ENCODE assay signal across 8 cellular contexts in the genomic region with DNA sequence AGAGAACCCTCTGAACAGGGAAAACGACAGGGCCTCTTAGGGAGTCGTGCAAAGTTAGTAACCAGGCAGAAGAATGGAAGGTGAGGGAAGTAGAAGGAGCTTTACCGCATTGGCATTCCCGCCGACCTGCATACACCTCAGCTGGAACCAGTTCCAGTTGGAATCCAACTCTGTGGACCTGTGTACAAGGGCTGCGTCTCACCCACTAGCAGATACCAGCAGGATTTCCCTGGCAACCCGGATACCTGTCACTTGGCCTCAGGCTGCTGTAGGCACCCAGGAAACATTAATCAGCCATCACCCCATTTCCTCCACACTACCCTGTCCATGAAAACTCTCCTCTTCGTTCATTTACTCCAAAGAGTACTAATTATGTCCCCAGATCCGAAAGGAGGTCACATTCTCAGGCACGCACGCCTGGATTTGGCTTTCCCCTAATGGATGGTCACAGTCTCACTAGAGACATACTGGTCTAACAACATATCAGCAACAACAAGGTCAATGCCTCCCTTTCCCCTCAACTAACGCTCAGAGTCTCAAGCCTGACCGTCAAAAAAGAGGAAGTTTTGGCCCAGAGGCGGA. TPM values are rescaled to one million over a fixed set of nuclear protein-coding genes. Genes with fewer than 3 reads are reported as not detected.
DNase-seq lines count a peak whose midpoint lies in the region; ATAC-seq and TF ChIP-seq lines count a peak whose summit lies in the region.

No MANE protein-coding gene starts in this region.

- intact Hi-C loops in IMR-90 (cut with micrococcal nuclease) (loop anchor here (2.0 kb wide), 1 partner anchor 59 kb away; no protein-coding TSS in a partner anchor), ascending aorta (cut with DNase I) (loop anchor here (2.0 to 5.0 kb wide), 3 partner anchors 179 to 251 kb away; partner anchors contain the start of genes PSMC3 and SLC39A13)

- CTCF ChIA-PET in IMR-90 (lab: Yijun Ruan, JAX): no interaction called here

- peak overlapping the region; percentile 100 for H2AK9ac ChIP-seq in IMR-90 (replicated peaks; ENCODE audit: low read depth, low read length, poor library complexity)

- H3K4me3 ChIP-seq in IMR-90 (ENCODE audit: insufficient read depth, low read depth, low read length): peak overlapping the region; percentile 92
- H3K4me3 ChIP-seq in ascending aorta: peak overlapping the region; percentile 98 to 99
- peak overlapping the region; percentile 72 to 100 for H3K4me3 ChIP-seq in mesenchymal stem cell (ENCODE audit: insufficient read depth in 1 of 2, low read depth in 1 of 2, low read length in 2 of 2)

- POLR2A ChIA-PET in IMR-90 (lab: Charles Lee; ENCODE audit: unreplicated experiment): no interaction called here

- H2AK5ac ChIP-seq in IMR-90 (ENCODE audit: low read depth, low read length) (peak overlapping the region; percentile 98), mesenchymal stem cell (ENCODE audit: low read length, severe bottlenecking) (peak overlapping the region; percentile 6)

- no peak overlapping the region for H2BK12ac ChIP-seq in mesenchymal stem cell (ENCODE audit: low read length in 2 of 2)

- H3K14ac ChIP-seq in IMR-90 (replicated peaks; ENCODE audit: low read depth, low read length) (peak overlapping the region; percentile 98), mesenchymal stem cell (ENCODE audit: low read length in 2 of 2) (peak overlapping the region in 1 of 2 experiments; percentile 9)

- H3K27ac ChIP-seq in 22Rv1 (peak overlapping the region; percentile 92), IMR-90 (ENCODE audit: insufficient read depth, low read length) (peak overlapping the region; percentile 97), ascending aorta (peak overlapping the region; percentile 98 to 99), mesenchymal stem cell (ENCODE audit: low read length, poor library complexity, severe bottlenecking) (no peak overlapping the region)

- H4K5ac ChIP-seq in IMR-90 (ENCODE audit: low read depth, low read length): peak overlapping the region; percentile 86

- H3K4me1 ChIP-seq in IMR-90 (ENCODE audit: control insufficient read depth, insufficient read depth, low read length) (peaks cover 9% of the 10 kb centered on the region), ascending aorta (peaks cover 15 to 33% of the 10 kb centered on the region in 2 donors), mesenchymal stem cell (ENCODE audit: control insufficient read depth, insufficient read depth, low read depth, low read length) (peaks cover 13% of the 10 kb centered on the region)

- no TSS peak for BruUV-seq in IMR-90 (replicated peaks; lab: Mats Ljungman, UMichigan)

- dilution Hi-C loops in IMR-90 (cut with HindIII; ENCODE audit: low sequenced_read_pairs, unreplicated experiment): no loop called here

- H4K20me1 ChIP-seq in IMR-90 (ENCODE audit: insufficient read depth, low read length): peaks cover 20% of the 10 kb centered on the region

- no peaks in the 10 kb centered on the region for H3K27me3 ChIP-seq in IMR-90 (ENCODE audit: control insufficient read depth, insufficient read depth, low read length)
- no peaks in the 10 kb centered on the region for H3K27me3 ChIP-seq in ascending aorta
- H3K27me3 ChIP-seq in mesenchymal stem cell (ENCODE audit: control insufficient read depth in 1 of 2, insufficient read depth in 1 of 2, low read length in 2 of 2): no peaks in the 10 kb centered on the region

- H3K56ac ChIP-seq in IMR-90 (ENCODE audit: extremely low read depth, insufficient read depth, low read length): peak overlapping the region; percentile 58; the same call in 1 of the 2 replicates

- no peak overlapping the region for H2BK20ac ChIP-seq in IMR-90 (ENCODE audit: low read depth, low read length)

- H3K18ac ChIP-seq in IMR-90 (ENCODE audit: low read depth, low read length) (no peak overlapping the region), mesenchymal stem cell (ENCODE audit: low read depth in 1 of 2, low read length in 2 of 2) (peak overlapping the region in 1 of 2 experiments; percentile 7)

- peak overlapping the region; percentile 97 for H3K9ac ChIP-seq in IMR-90 (ENCODE audit: low read depth, low read length)
- peak overlapping the region; percentile 100 for H3K9ac ChIP-seq in mesenchymal stem cell (ENCODE audit: low read length)

- H2BK5ac ChIP-seq in IMR-90 (ENCODE audit: low read depth, low read length, poor library complexity, severe bottlenecking) (peak overlapping the region; percentile 87), mesenchymal stem cell (ENCODE audit: low read depth, low read length, poor library complexity, severe bottlenecking) (no peak overlapping the region)

- 61% methylated on average over 9 of the region's 14 CpGs; no CpG with 5 or more reads in 1 of the 2 experiments for WGBS in IMR-90 (ENCODE audit: extremely low coverage in 2 of 2, insufficient read length in 1 of 2), 2 experiments
- 53% methylated on average over 14 of the region's 14 CpGs for WGBS in mesenchymal stem cell

- H4K8ac ChIP-seq in IMR-90 (ENCODE audit: low read depth in 2 of 2, low read length in 2 of 2): peak overlapping the region; percentile 97 to 98
- peak overlapping the region; percentile 62 for H4K8ac ChIP-seq in mesenchymal stem cell (ENCODE audit: low read length)

- H2AFZ ChIP-seq in IMR-90 (replicated peaks; ENCODE audit: low read length, poor library complexity) (peak overlapping the region; percentile 98), mesenchymal stem cell (ENCODE audit: low read depth, low read length) (no peak overlapping the region)

- H3K36me3 ChIP-seq in IMR-90 (ENCODE audit: control insufficient read depth, insufficient read depth, low read length) (peaks cover 54% of the 10 kb centered on the region), ascending aorta (peaks cover 41 to 59% of the 10 kb centered on the region in 2 donors), mesenchymal stem cell (ENCODE audit: control insufficient read depth in 1 of 2, insufficient read depth in 2 of 2, low read depth in 1 of 2, low read length in 2 of 2) (peaks cover 57 to 67% of the 10 kb centered on the region in 2 experiments)

- no peak for TF ChIP-seq POLR2A in IMR-90 (IDR thresholded peaks at IDR 0.05; ENCODE audit: low read depth, low read length)

- H3K79me1 ChIP-seq in IMR-90 (ENCODE audit: low read depth in 1 of 2, low read length in 2 of 2): peaks cover 17 to 63% of the 10 kb centered on the region in 2 experiments
- H3K79me1 ChIP-seq in mesenchymal stem cell (replicated peaks; ENCODE audit: low read length, poor library complexity, severe bottlenecking): peaks cover 24% of the 10 kb centered on the region

- ATAC-seq in IMR-90 (ENCODE audit: low read depth) (no peak), HG03460 (IDR thresholded peaks at IDR 0.05; ENCODE audit: unreplicated experiment) (no peak), GM19452 (IDR thresholded peaks at IDR 0.05; ENCODE audit: unreplicated experiment) (no peak)

- no peak for TF ChIP-seq RAD21 in IMR-90 (IDR thresholded peaks at IDR 0.05; ENCODE audit: low read length)

- H3K4me2 ChIP-seq in IMR-90 (ENCODE audit: low read depth, low read length) (peak overlapping the region; percentile 99), mesenchymal stem cell (ENCODE audit: low read length, poor library complexity, severe bottlenecking) (peak overlapping the region; percentile 90)

- no peak for TF ChIP-seq CTCF in 22Rv1 (IDR thresholded peaks at IDR 0.05)
- no peak for TF ChIP-seq CTCF in IMR-90 (conservative IDR thresholded peaks at IDR 0.05; ENCODE audit: low read depth, low read length)
- no peak for TF ChIP-seq CTCF in ascending aorta (IDR thresholded peaks at IDR 0.05)

- H2BK120ac ChIP-seq in IMR-90 (ENCODE audit: low read depth, low read length): no peak overlapping the region
- no peak overlapping the region for H2BK120ac ChIP-seq in mesenchymal stem cell (ENCODE audit: low read depth, low read length)

- DNase-seq in IMR-90 (no peak), ascending aorta (ENCODE audit: low spot score in 2 of 2) (no peak), mesenchymal stem cell (no peak), NCI-H2227 treated with DMSO at 0.1 percent for 48 hours (lab: John Stamatoyannopoulos, UW) (no peak), NCI-H524 (lab: John Stamatoyannopoulos, UW) (no peak)

- H4K91ac ChIP-seq in IMR-90 (ENCODE audit: insufficient read depth, low read depth, low read length): peak overlapping the region; percentile 92
- no peak overlapping the region for H4K91ac ChIP-seq in mesenchymal stem cell (ENCODE audit: low read length)

- H3K23ac ChIP-seq in IMR-90 (ENCODE audit: low read depth, low read length): peak overlapping the region; percentile 96; the same call in 1 of the 2 replicates
- H3K23ac ChIP-seq in mesenchymal stem cell (ENCODE audit: low read length in 2 of 2): no peak overlapping the region

- H3K9me3 ChIP-seq in IMR-90 (ENCODE audit: control insufficient read depth, insufficient read depth, low read length) (no peaks in the 10 kb centered on the region), ascending aorta (no peaks in the 10 kb centered on the region), mesenchymal stem cell (ENCODE audit: control insufficient read depth, low read length) (no peaks in the 10 kb centered on the region)

- peak overlapping the region; percentile 98 for H3K4ac ChIP-seq in IMR-90 (ENCODE audit: low read depth, low read length)
- peak overlapping the region; percentile 89 to 94 for H3K4ac ChIP-seq in mesenchymal stem cell (ENCODE audit: low read depth in 1 of 2, low read length in 2 of 2)

- 0 out of 2 replicates have a peak, but pooled peaks cover 3% of the 10 kb centered on the region for H3K9me1 ChIP-seq in IMR-90 (ENCODE audit: insufficient read depth, low read length)

- in situ Hi-C loops in IMR-90 (cut with MboI; ENCODE audit: low sequenced_read_pairs): loop anchor here (5.0 kb wide), 1 partner anchor 86 kb away; no protein-coding TSS in a partner anchor

- H2BK15ac ChIP-seq in IMR-90 (ENCODE audit: low read depth, low read length) (no peak overlapping the region), mesenchymal stem cell (ENCODE audit: low read depth, poor library complexity, severe bottlenecking) (no peak overlapping the region)

RNA-seq across cellular contexts. Expression of gene ARFGAP2, which starts 0.8 kb away (rescaled TPM):
- 87.8 and 114 TPM in 2 replicates for total RNA-seq in IMR-90 (2012; rRNA removed)
- polyA plus RNA-seq in IMR-90 (2012; rRNA removed): 35.1 and 54.7 TPM in 2 replicates
- 39.1 and 42.9 TPM in 2 replicates for polyA plus RNA-seq in IMR-90 (2012; cell fraction: cytosol; rRNA removed)
- 145 and 146 TPM in 2 replicates for polyA plus RNA-seq in IMR-90 (2012; cell fraction: nucleus; rRNA removed; ENCODE audit: low replicate concordance)
- 66.1 TPM for total RNA-seq in ascending aorta
- 41.6 TPM for polyA plus RNA-seq in mesenchymal stem cell (2013, experiment 1 of 2)
- polyA plus RNA-seq in mesenchymal stem cell (2013, experiment 2 of 2): 39.9 TPM

RNA-seq across cellular contexts. Expression of gene PACSIN3, which starts 10.4 kb away (rescaled TPM):
- 18.9 and 19.2 TPM in 2 replicates for total RNA-seq in IMR-90 (2012; rRNA removed)
- 21.1 and 24.5 TPM in 2 replicates for polyA plus RNA-seq in IMR-90 (2012; rRNA removed)
- polyA plus RNA-seq in IMR-90 (2012; cell fraction: cytosol; rRNA removed): 30.8 and 31.9 TPM in 2 replicates
- 22.7 and 43.7 TPM in 2 replicates for polyA plus RNA-seq in IMR-90 (2012; cell fraction: nucleus; rRNA removed; ENCODE audit: low replicate concordance)
- total RNA-seq in ascending aorta: 32.7 TPM
- 13.3 TPM for polyA plus RNA-seq in mesenchymal stem cell (2013, experiment 1 of 2)
- polyA plus RNA-seq in mesenchymal stem cell (2013, experiment 2 of 2): 13.7 TPM

RNA-seq across cellular contexts. Expression of gene DDB2, which starts 38.9 kb away (rescaled TPM):
- total RNA-seq in IMR-90 (2012; rRNA removed) (25.6 and 27.8 TPM in 2 replicates), ascending aorta (22.6 TPM)
- polyA plus RNA-seq in IMR-90 (2012; rRNA removed): 33.5 and 33.6 TPM in 2 replicates
- 24.1 and 24.5 TPM in 2 replicates for polyA plus RNA-seq in IMR-90 (2012; cell fraction: cytosol; rRNA removed)
- 77.2 and 160 TPM in 2 replicates for polyA plus RNA-seq in IMR-90 (2012; cell fraction: nucleus; rRNA removed; ENCODE audit: low replicate concordance)
- polyA plus RNA-seq in mesenchymal stem cell (2013, experiment 1 of 2): 32.7 TPM
- polyA plus RNA-seq in mesenchymal stem cell (2013, experiment 2 of 2): 30.8 TPM
